Comparison of ENCODE assay signal across 35 cellular contexts in the genomic region with DNA sequence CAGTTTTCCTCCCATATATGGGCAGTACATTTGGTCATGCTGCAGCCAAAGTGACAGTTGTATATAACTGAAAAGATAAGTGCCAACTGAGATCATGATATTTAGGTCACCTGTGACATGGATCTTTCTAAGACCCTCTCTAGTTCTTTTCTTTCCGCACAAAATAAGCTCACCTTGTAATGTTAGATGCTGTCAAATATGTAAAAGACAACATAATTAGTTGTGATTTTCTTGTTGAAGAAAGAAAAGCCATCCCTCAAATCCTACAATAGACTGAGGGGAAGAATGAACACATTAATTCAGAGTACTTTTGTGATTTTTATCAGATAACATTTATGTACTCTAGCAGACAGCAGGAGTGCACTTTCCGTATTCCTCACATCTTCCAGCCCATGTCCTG. TPM values are rescaled to one million over a fixed set of nuclear protein-coding genes. Genes with fewer than 3 reads are reported as not detected.
"Had no signal": no experiment of that assay in that cellular context is flagged by ENCODE, and none has a peak within 500 bp of the region (broad histone marks: within the 10 kb centered on the region; RNA-seq: fewer than 3 reads in every experiment).

No MANE protein-coding gene starts in this region.

- H3K27ac ChIP-seq: KMS-11 had no signal

- H3K4me3 ChIP-seq: MG63 had no signal

- H3K4me2 ChIP-seq: KMS-11 had no signal

- H3K36me3 ChIP-seq: MG63 had no signal

- H3K9ac ChIP-seq: KMS-11 had no signal

- DNase-seq: Karpas-422, Kasumi-1, KG1, MG63, MM.1S, MV-4-11, NCI-H1048, NCI-H1092, NCI-H1092 treated with DMSO at 0.1 percent for 48 hours, NCI-H1417, NCI-H1417 treated with DMSO at 0.1 percent for 48 hours, NCI-H1436, NCI-H1436 treated with DMSO at 0.1 percent for 48 hours, NCI-H146, NCI-H1694, NCI-H1694 treated with DMSO at 0.1 percent for 48 hours, NCI-H187, NCI-H187 treated with DMSO at 0.1 percent for 48 hours, NCI-H1930, NCI-H2029, NCI-H2029 treated with DMSO at 0.1 percent for 48 hours, NCI-H2081, NCI-H2081 treated with DMSO at 0.1 percent for 48 hours, NCI-H2107, NCI-H2171, NCI-H2227 treated with DMSO at 0.1 percent for 48 hours, NCI-H226, NCI-H345, NCI-H446, NCI-H446 treated with DMSO at 0.1 percent for 48 hours, NCI-H510A, NCI-H510A treated with DMSO at 0.1 percent for 48 hours, NCI-H524 treated with DMSO at 0.1 percent for 48 hours had no signal

- H3K9me3 ChIP-seq: MG63 had no signal

RNA-seq across cellular contexts. Expression of gene OVCH1, which starts 37.4 kb away (rescaled TPM):
- total RNA-seq: M059J had no signal
